In genomic region chr3:59572106-59572505, GRCh38 we compare ENCODE assay signal across 21 cellular contexts.
"Had no signal": no experiment of that assay in that cellular context is flagged by ENCODE, and none has a peak within 500 bp of the region (broad histone marks: within the 10 kb centered on the region; RNA-seq: fewer than 3 reads in every experiment).

No MANE protein-coding gene starts in this region.

- DNase-seq: activated CD4-positive, alpha-beta memory T cell treated with anti-CD3 and anti-CD28 coated beads, Interleukin-2, amount 10 ng/mL, durations not matched to agents 7 days and 5 days; activated CD4-positive, alpha-beta T cell treated with anti-CD3 and anti-CD28 coated beads for 36 hours; activated T-cell treated with anti-CD3 and anti-CD28 coated beads, Interleukin-2, amount 50 U/mL, for 24 hours; brain microvascular endothelial cell; cerebellar nuclear complex; kidney; left lung; mammary epithelial cell; mucosa of descending colon; naive thymus-derived CD4-positive, alpha-beta T cell; pancreas; stimulated activated CD4-positive, alpha-beta T cell treated with anti-CD3 and anti-CD28 coated beads, Interleukin-12 subunit alpha, Interleukin-12 subunit beta, amount 100 ng/mL, for 4 hours; stimulated activated CD4-positive, alpha-beta T cell treated with anti-CD3 and anti-CD28 coated beads, Interleukin-2, amount 100 ng/mL, for 24 hours; tibial artery had no signal

- ATAC-seq: activated CD4-positive, alpha-beta T cell treated with anti-CD3 and anti-CD28 coated beads for 36 hours; left lung; mucosa of descending colon; naive thymus-derived CD4-positive, alpha-beta T cell; pancreas; stimulated activated memory B cell treated with anti-CD40 and anti-IgM and Interleukin-4, amounts not matched to agents 10 μg/mL and 1 μg/mL and 100 μg/mL, for 72 hours had no signal

- H3K4me3 Mint-ChIP-seq: activated CD4-positive, alpha-beta memory T cell treated with anti-CD3 and anti-CD28 coated beads, Interleukin-2, amount 10 ng/mL, durations not matched to agents 7 days and 5 days; activated CD4-positive, alpha-beta T cell treated with anti-CD3 and anti-CD28 coated beads for 36 hours; activated naive CD4-positive, alpha-beta T cell treated with anti-CD3 and anti-CD28 coated beads, Interleukin-2, amount 50 U/mL, for 24 hours; activated T-cell treated with anti-CD3 and anti-CD28 coated beads, Interleukin-2, amount 50 U/mL, for 24 hours; dendritic cell treated with granulocyte-macrophage colony-stimulating factor and Interleukin-4, amounts not matched to agents 40 ng/mL and 50 ng/mL, for 4 days; naive thymus-derived CD4-positive, alpha-beta T cell; stimulated activated memory B cell treated with anti-CD40 and anti-IgM and Interleukin-4, amounts not matched to agents 10 μg/mL and 1 μg/mL and 100 μg/mL, for 72 hours had no signal

- H2AFZ ChIP-seq: hepatocyte had no signal

- H3K36me3 ChIP-seq: brain microvascular endothelial cell, left lung, pancreas, tibial artery, vagina had no signal

- H3K4me1 ChIP-seq: left lung, pancreas had no signal

- H3K4me3 ChIP-seq: hepatocyte, left lung, mucosa of descending colon, pancreas, tibial artery, vagina had no signal

- H3K4me2 ChIP-seq: hepatocyte had no signal

- H3K27me3 Mint-ChIP-seq: activated CD4-positive, alpha-beta memory T cell treated with anti-CD3 and anti-CD28 coated beads, Interleukin-2, amount 10 ng/mL, durations not matched to agents 7 days and 5 days; activated naive CD4-positive, alpha-beta T cell treated with anti-CD3 and anti-CD28 coated beads, Interleukin-2, amount 50 U/mL, for 24 hours; activated T-cell treated with anti-CD3 and anti-CD28 coated beads, Interleukin-2, amount 50 U/mL, for 24 hours; dendritic cell treated with granulocyte-macrophage colony-stimulating factor and Interleukin-4, amounts not matched to agents 40 ng/mL and 50 ng/mL, for 4 days; stimulated activated memory B cell treated with anti-CD40 and anti-IgM and Interleukin-4, amounts not matched to agents 10 μg/mL and 1 μg/mL and 100 μg/mL, for 72 hours had no signal

- H3K27ac ChIP-seq: brain microvascular endothelial cell, epithelial cell of prostate, hepatocyte, left lung, pancreas, tibial artery, vagina, VCaP had no signal

- H3K9me3 ChIP-seq: left lung, mucosa of descending colon, pancreas, tibial artery, vagina had no signal

- FAIRE-seq: kidney, pancreas had no signal

- H3K9me3 Mint-ChIP-seq: activated CD4-positive, alpha-beta memory T cell treated with anti-CD3 and anti-CD28 coated beads, Interleukin-2, amount 10 ng/mL, durations not matched to agents 7 days and 5 days; activated naive CD4-positive, alpha-beta T cell treated with anti-CD3 and anti-CD28 coated beads, Interleukin-2, amount 50 U/mL, for 24 hours; activated T-cell treated with anti-CD3 and anti-CD28 coated beads, Interleukin-2, amount 50 U/mL, for 24 hours; dendritic cell treated with granulocyte-macrophage colony-stimulating factor and Interleukin-4, amounts not matched to agents 40 ng/mL and 50 ng/mL, for 4 days; stimulated activated memory B cell treated with anti-CD40 and anti-IgM and Interleukin-4, amounts not matched to agents 10 μg/mL and 1 μg/mL and 100 μg/mL, for 72 hours had no signal

- H3K79me2 ChIP-seq: hepatocyte had no signal

- H3K36me3 Mint-ChIP-seq: activated naive CD4-positive, alpha-beta T cell treated with anti-CD3 and anti-CD28 coated beads, Interleukin-2, amount 50 U/mL, for 24 hours; stimulated activated memory B cell treated with anti-CD40 and anti-IgM and Interleukin-4, amounts not matched to agents 10 μg/mL and 1 μg/mL and 100 μg/mL, for 72 hours had no signal

- H3K27ac Mint-ChIP-seq: activated CD4-positive, alpha-beta memory T cell treated with anti-CD3 and anti-CD28 coated beads, Interleukin-2, amount 10 ng/mL, durations not matched to agents 7 days and 5 days; activated CD4-positive, alpha-beta T cell treated with anti-CD3 and anti-CD28 coated beads for 36 hours; activated naive CD4-positive, alpha-beta T cell treated with anti-CD3 and anti-CD28 coated beads, Interleukin-2, amount 50 U/mL, for 24 hours; activated T-cell treated with anti-CD3 and anti-CD28 coated beads, Interleukin-2, amount 50 U/mL, for 24 hours; dendritic cell treated with granulocyte-macrophage colony-stimulating factor and Interleukin-4, amounts not matched to agents 40 ng/mL and 50 ng/mL, for 4 days; stimulated activated memory B cell treated with anti-CD40 and anti-IgM and Interleukin-4, amounts not matched to agents 10 μg/mL and 1 μg/mL and 100 μg/mL, for 72 hours had no signal

- H3K27me3 ChIP-seq: brain microvascular endothelial cell, hepatocyte, left lung, pancreas, vagina had no signal
